8 cellular contexts compared by ENCODE assay signal in the genomic region with DNA sequence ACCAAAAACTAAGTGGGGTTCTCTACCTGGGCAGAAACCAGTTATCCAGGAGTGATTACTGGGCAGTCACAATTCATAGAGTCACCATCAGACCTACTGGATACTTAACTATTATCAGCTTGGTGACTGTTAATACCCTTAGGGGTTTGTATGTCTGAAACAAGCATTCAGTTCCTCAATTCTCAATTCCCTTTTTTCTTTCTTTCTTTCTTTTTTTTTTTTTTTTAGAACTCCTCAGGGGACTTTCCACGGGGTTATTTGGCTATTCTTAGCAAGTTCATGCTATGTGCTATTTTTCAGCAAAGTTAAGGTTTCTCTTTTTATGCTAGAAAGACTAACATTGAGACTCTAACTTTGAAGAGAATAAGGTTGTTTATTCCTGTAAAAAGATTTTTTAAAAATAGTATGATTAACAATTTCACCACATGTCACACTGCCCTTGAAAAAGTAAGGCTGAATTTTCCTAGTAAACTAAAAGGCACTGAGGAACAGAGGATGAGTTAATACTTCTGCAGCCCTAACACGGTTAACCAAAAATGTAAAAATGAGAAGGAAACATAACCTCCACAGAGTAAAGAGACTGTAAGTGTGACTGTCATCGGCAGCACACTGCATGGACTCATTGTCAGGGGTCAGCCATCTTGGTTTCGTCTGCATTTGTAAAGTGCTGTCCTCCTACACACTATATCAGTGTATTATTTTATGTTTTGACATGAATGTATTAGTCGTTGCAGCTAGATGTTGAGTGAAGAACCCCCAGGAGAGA.
DNase-seq lines count a peak whose midpoint lies in the region; ATAC-seq and TF ChIP-seq lines count a peak whose summit lies in the region.
"Had no signal": no experiment of that assay in that cellular context is flagged by ENCODE, and none has a peak within 500 bp of the region (broad histone marks: within the 10 kb centered on the region; RNA-seq: fewer than 3 reads in every experiment).

No MANE protein-coding gene starts in this region.

- intact Hi-C loops in gastrocnemius medialis (cut with DNase I; ENCODE audit: low total_unique reads): no loop called here

- H3K4me1 ChIP-seq in gastrocnemius medialis: no peaks in the 10 kb centered on the region

- H3K36me3 Mint-ChIP-seq in nephron (ENCODE audit: low read depth): no peaks in the 10 kb centered on the region

- H3K9me3 ChIP-seq in gastrocnemius medialis: no peaks in the 10 kb centered on the region

- H3K36me3 ChIP-seq in gastrocnemius medialis: no peaks in the 10 kb centered on the region

- H3K27ac ChIP-seq in gastrocnemius medialis: no peak overlapping the region

- TF ChIP-seq POLR2A in gastrocnemius medialis (IDR thresholded peaks at IDR 0.05): no peak

- peaks cover 3% of the 10 kb centered on the region for H3K27me3 Mint-ChIP-seq in nephron (ENCODE audit: low read depth)
- H3K27me3 Mint-ChIP-seq in stimulated activated naive CD8-positive, alpha-beta T cell treated with anti-CD3 and anti-CD28 coated beads, Interleukin-15, amount 100 ng/mL, for 72 hours: no peaks in the 10 kb centered on the region

- peak overlapping the region; percentile 1 to 34 (median 2) for H3K27ac Mint-ChIP-seq in nephron
- no peak overlapping the region for H3K27ac Mint-ChIP-seq in stimulated activated naive CD8-positive, alpha-beta T cell treated with anti-CD3 and anti-CD28 coated beads, Interleukin-15, amount 100 ng/mL, for 72 hours

- no peaks in the 10 kb centered on the region for H3K9me3 Mint-ChIP-seq in nephron
- H3K9me3 Mint-ChIP-seq in stimulated activated naive CD8-positive, alpha-beta T cell treated with anti-CD3 and anti-CD28 coated beads, Interleukin-15, amount 100 ng/mL, for 72 hours: no peaks in the 10 kb centered on the region

- no peak for DNase-seq in stimulated activated naive CD8-positive, alpha-beta T cell treated with anti-CD3 and anti-CD28 coated beads, Interleukin-15, amount 100 ng/mL, for 72 hours
- DNase-seq in NCI-H2227 treated with DMSO at 0.1 percent for 48 hours (lab: John Stamatoyannopoulos, UW) (no peak), gastrocnemius medialis (no peak)
- DNase-seq: trophoblast cell had no signal

- no peaks in the 10 kb centered on the region for H3K27me3 ChIP-seq in gastrocnemius medialis

- in situ Hi-C loops in gastrocnemius medialis (cut with MboI; ENCODE audit: low sequenced_read_pairs in 4 of 4): no loop called here

- peaks cover 12% of the 10 kb centered on the region for H3K4me1 Mint-ChIP-seq in nephron
- H3K4me1 Mint-ChIP-seq in stimulated activated naive CD8-positive, alpha-beta T cell treated with anti-CD3 and anti-CD28 coated beads, Interleukin-15, amount 100 ng/mL, for 72 hours: no peaks in the 10 kb centered on the region

- H3K4me3 Mint-ChIP-seq in nephron: peak overlapping the region in 1 of 3 experiments; percentile 1
- no peak overlapping the region for H3K4me3 Mint-ChIP-seq in stimulated activated naive CD8-positive, alpha-beta T cell treated with anti-CD3 and anti-CD28 coated beads, Interleukin-15, amount 100 ng/mL, for 72 hours

- TF ChIP-seq CTCF in nephron (IDR thresholded peaks at IDR 0.05; ENCODE audit: unreplicated experiment in 3 of 3) (no peak), gastrocnemius medialis (IDR thresholded peaks at IDR 0.05 in 4 of 5, conservative IDR thresholded peaks at IDR 0.05 in 1 of 5) (no peak)

- ATAC-seq in GM19025 (IDR thresholded peaks at IDR 0.05; ENCODE audit: low read depth, unreplicated experiment): peak; percentile 60
- peak; percentile 75 for ATAC-seq in HG02642 (IDR thresholded peaks at IDR 0.05; ENCODE audit: poor library complexity, unreplicated experiment)
- ATAC-seq in HG03558 (IDR thresholded peaks at IDR 0.05; ENCODE audit: extremely low read depth, unreplicated experiment): peak; percentile 69
- ATAC-seq in stimulated activated naive CD8-positive, alpha-beta T cell treated with anti-CD3 and anti-CD28 coated beads, Interleukin-15, amount 100 ng/mL, for 72 hours: no peak
- ATAC-seq in gastrocnemius medialis: no peak

- no peak overlapping the region for H3K4me3 ChIP-seq in gastrocnemius medialis

Comparison
In these comparisons a context has a peak if more than half of its experiments do, and no peak if none do; other contexts are left out.
1. ATAC-seq: peak in GM19025 (single experiment), HG02642 (single experiment) and HG03558 (single experiment); none in stimulated activated naive CD8-positive, alpha-beta T cell treated with anti-CD3 and anti-CD28 coated beads, Interleukin-15, amount 100 ng/mL, for 72 hours (single experiment) and gastrocnemius medialis (0 of 2).
2. H3K27ac Mint-ChIP-seq: peak in nephron (3 of 3); none in stimulated activated naive CD8-positive, alpha-beta T cell treated with anti-CD3 and anti-CD28 coated beads, Interleukin-15, amount 100 ng/mL, for 72 hours (0 of 2).